Comparison of ENCODE assay signal across 1 cellular context in genomic region chr18:35141077-35141476, GRCh38.
TF ChIP-seq lines count a peak whose summit lies in the region.

No MANE protein-coding gene starts in this region.

TF ChIP-seq in HCT116, 20 proteins besides CTCF, POLR2A, EP300 and RAD21 (continued from another document):
- TF ChIP-seq ZBTB33 (IDR thresholded peaks at IDR 0.05; ENCODE audit: extremely low read depth, insufficient replicate concordance, low read length) (no peak), SP1 (IDR thresholded peaks at IDR 0.05; ENCODE audit: low read depth) (no peak), POLR2AphosphoS5 (IDR thresholded peaks at IDR 0.05; ENCODE audit: low read depth, low read length) (no peak), ELF1 (IDR thresholded peaks at IDR 0.05; ENCODE audit: borderline replicate concordance, low read depth) (no peak), TCF7L2 (IDR thresholded peaks at IDR 0.05; ENCODE audit: borderline replicate concordance, extremely low read depth, insufficient read depth, insufficient read length) (no peak), EZH2phosphoT487 (IDR thresholded peaks at IDR 0.05; ENCODE audit: borderline replicate concordance) (no peak)
